ENCODE assay signal across 38 cellular contexts in genomic region chr7:123936388-123936787, GRCh38. TPM values are rescaled to one million over a fixed set of nuclear protein-coding genes. Genes with fewer than 3 reads are reported as not detected.
"Had no signal": no experiment of that assay in that cellular context is flagged by ENCODE, and none has a peak within 500 bp of the region (broad histone marks: within the 10 kb centered on the region; RNA-seq: fewer than 3 reads in every experiment).

No MANE protein-coding gene starts in this region.

- H3K27me3 Mint-ChIP-seq: activated CD4-positive, alpha-beta memory T cell treated with anti-CD3 and anti-CD28 coated beads for 36 hours; activated naive CD4-positive, alpha-beta T cell treated with anti-CD3 and anti-CD28 coated beads, Interleukin-2, amount 10 ng/mL, durations not matched to agents 7 days and 5 days; activated naive CD8-positive, alpha-beta T cell treated with anti-CD3 and anti-CD28 coated beads, Interleukin-2, amount 10 ng/mL, durations not matched to agents 7 days and 5 days had no signal

- ATAC-seq: activated CD8-positive, alpha-beta T cell treated with anti-CD3 and anti-CD28 coated beads for 36 hours; activated naive CD8-positive, alpha-beta T cell treated with anti-CD3 and anti-CD28 coated beads, Interleukin-2, amount 50 U/mL, for 24 hours had no signal

- H3K4me3 ChIP-seq: ascending aorta, cardiac muscle cell had no signal

- H3K36me3 Mint-ChIP-seq: activated CD4-positive, alpha-beta memory T cell treated with anti-CD3 and anti-CD28 coated beads for 36 hours; activated naive CD4-positive, alpha-beta T cell treated with anti-CD3 and anti-CD28 coated beads, Interleukin-2, amount 10 ng/mL, durations not matched to agents 7 days and 5 days; activated naive CD4-positive, alpha-beta T cell treated with anti-CD3 and anti-CD28 coated beads, Interleukin-2, amount 50 U/mL, for 24 hours; activated naive CD8-positive, alpha-beta T cell; activated naive CD8-positive, alpha-beta T cell treated with anti-CD3 and anti-CD28 coated beads, Interleukin-2, amount 10 ng/mL, durations not matched to agents 7 days and 5 days; brain had no signal

- H3K4me1 Mint-ChIP-seq: activated B cell treated with CpG ODN at 0.5 μM for 24 hours; activated CD4-positive, alpha-beta T cell treated with anti-CD3 and anti-CD28 coated beads, Interleukin-2, amount 10 ng/mL, durations not matched to agents 24 days and 14 days; activated naive CD4-positive, alpha-beta T cell treated with anti-CD3 and anti-CD28 coated beads, Interleukin-2, amount 10 ng/mL, durations not matched to agents 7 days and 5 days; activated naive CD4-positive, alpha-beta T cell treated with anti-CD3 and anti-CD28 coated beads, Interleukin-2, amount 50 U/mL, for 24 hours; activated naive CD8-positive, alpha-beta T cell treated with anti-CD3 and anti-CD28 coated beads, Interleukin-2, amount 10 ng/mL, durations not matched to agents 7 days and 5 days; activated naive CD8-positive, alpha-beta T cell treated with anti-CD3 and anti-CD28 coated beads, Interleukin-2, amount 50 U/mL, for 24 hours; brain; central memory CD8-positive, alpha-beta T cell had no signal

- H3K4me3 Mint-ChIP-seq: activated B cell treated with CpG ODN at 0.5 μM for 24 hours; activated CD4-positive, alpha-beta memory T cell treated with anti-CD3 and anti-CD28 coated beads for 36 hours; activated CD4-positive, alpha-beta T cell treated with anti-CD3 and anti-CD28 coated beads, Interleukin-2, amount 10 ng/mL, durations not matched to agents 24 days and 14 days; activated CD8-positive, alpha-beta T cell treated with anti-CD3 and anti-CD28 coated beads for 36 hours; activated naive CD4-positive, alpha-beta T cell treated with anti-CD3 and anti-CD28 coated beads, Interleukin-2, amount 10 ng/mL, durations not matched to agents 7 days and 5 days; activated naive CD4-positive, alpha-beta T cell treated with anti-CD3 and anti-CD28 coated beads, Interleukin-2, amount 50 U/mL, for 24 hours; activated naive CD8-positive, alpha-beta T cell; activated naive CD8-positive, alpha-beta T cell treated with anti-CD3 and anti-CD28 coated beads, Interleukin-2, amount 10 ng/mL, durations not matched to agents 7 days and 5 days; activated naive CD8-positive, alpha-beta T cell treated with anti-CD3 and anti-CD28 coated beads, Interleukin-2, amount 50 U/mL, for 24 hours; brain; central memory CD8-positive, alpha-beta T cell; T-helper 1 cell treated with Interleukin-12 subunit alpha and Interleukin-12 subunit beta and Interleukin-4 antibody, amounts not matched to agents 30 μg/mL and 1 μg/mL, for 36 hours; T-helper 2 cell treated with Interferon-gamma antibody and Interleukin-4, amounts not matched to agents 5 μg/mL and 100 μg/mL, for 36 hours had no signal

- H3K9me3 Mint-ChIP-seq: activated CD4-positive, alpha-beta T cell treated with anti-CD3 and anti-CD28 coated beads, Interleukin-2, amount 10 ng/mL, durations not matched to agents 24 days and 14 days; activated naive CD4-positive, alpha-beta T cell treated with anti-CD3 and anti-CD28 coated beads, Interleukin-2, amount 10 ng/mL, durations not matched to agents 7 days and 5 days; activated T-helper 2 cell treated with anti-CD3 and anti-CD28 coated beads, Interferon-gamma antibody, Interleukin-2, Interleukin-4, amounts not matched to agents 10 μg/mL and 5 μg/mL and 100 μg/mL, durations not matched to agents 14 hours and 24 hours and 36 hours; T-helper 1 cell treated with Interleukin-12 subunit alpha and Interleukin-12 subunit beta and Interleukin-4 antibody, amounts not matched to agents 30 μg/mL and 1 μg/mL, for 36 hours; T-helper 2 cell treated with Interferon-gamma antibody and Interleukin-4, amounts not matched to agents 5 μg/mL and 100 μg/mL, for 36 hours had no signal

- DNase-seq: activated B cell treated with CpG ODN at 0.5 μM for 24 hours; activated CD4-positive, alpha-beta memory T cell treated with anti-CD3 and anti-CD28 coated beads for 36 hours; activated CD4-positive, alpha-beta T cell treated with anti-CD3 and anti-CD28 coated beads for 4 hours; activated CD4-positive, alpha-beta T cell treated with anti-CD3 and anti-CD28 coated beads, Interleukin-2, amount 10 ng/mL, durations not matched to agents 24 days and 14 days; activated CD4-positive, alpha-beta T cell treated with anti-CD3 and anti-CD28 coated beads, Interleukin-2, amount 50 U/mL, for 1 hour; activated CD4-positive, alpha-beta T cell treated with anti-CD3 and anti-CD28 coated beads, Interleukin-2, amount 50 U/mL, for 4 hours; activated CD4-positive, CD25-positive, alpha-beta regulatory T cell treated with anti-CD3 and anti-CD28 coated beads, Interleukin-2, amount 50 U/mL, for 72 hours; activated CD8-positive, alpha-beta memory T cell treated with anti-CD3 and anti-CD28 coated beads, Interleukin-2, amount 50 U/mL, for 4 hours; activated CD8-positive, alpha-beta T cell treated with anti-CD3 and anti-CD28 coated beads for 36 hours; activated effector memory CD4-positive, alpha-beta T cell treated with Interleukin-2 at 50 U/mL for 16 hours; activated gamma-delta T cell; activated naive CD4-positive, alpha-beta T cell treated with anti-CD3 and anti-CD28 coated beads, Interleukin-2, amount 10 ng/mL, durations not matched to agents 7 days and 5 days; activated naive CD4-positive, alpha-beta T cell treated with Interleukin-2 at 50 U/mL for 16 hours; activated naive CD8-positive, alpha-beta T cell treated with anti-CD3 and anti-CD28 coated beads, Interleukin-2, amount 10 ng/mL, durations not matched to agents 7 days and 5 days; activated naive CD8-positive, alpha-beta T cell treated with anti-CD3 and anti-CD28 coated beads, Interleukin-2, amount 50 U/mL, for 24 hours; activated T-cell treated with anti-CD3 and anti-CD28 coated beads for 4 hours; activated T-cell treated with anti-CD3 and anti-CD28 coated beads, Interleukin-2, amount 50 U/mL, for 1 hour; activated T-cell treated with anti-CD3 and anti-CD28 coated beads, Interleukin-2, amount 50 U/mL, for 48 hours; amygdala; anterior cingulate cortex; caudate nucleus; SW 1271; T-helper 1 cell; T-helper 2 cell; T-helper 9 cell had no signal

- H3K4me1 ChIP-seq: ascending aorta had no signal

- H3K36me3 ChIP-seq: ascending aorta, cardiac muscle cell had no signal

- H3K27me3 ChIP-seq: ascending aorta, cardiac muscle cell had no signal

- H3K27ac ChIP-seq: ascending aorta, cardiac muscle cell, VCaP had no signal

RNA-seq across cellular contexts. Expression of gene SPAM1, which starts 11.3 kb away (rescaled TPM):
- total RNA-seq: activated B cell treated with CpG ODN at 0.5 μM for 24 hours; activated CD4-positive, alpha-beta memory T cell treated with anti-CD3 and anti-CD28 coated beads for 36 hours; activated CD4-positive, alpha-beta T cell treated with anti-CD3 and anti-CD28 coated beads, Interleukin-2, amount 10 ng/mL, durations not matched to agents 24 days and 14 days; activated CD8-positive, alpha-beta memory T cell treated with anti-CD3 and anti-CD28 coated beads for 36 hours; activated CD8-positive, alpha-beta T cell treated with anti-CD3 and anti-CD28 coated beads for 36 hours; activated naive CD8-positive, alpha-beta T cell treated with anti-CD3 and anti-CD28 coated beads, Interleukin-2, amount 10 ng/mL, durations not matched to agents 7 days and 5 days; activated T-helper 2 cell treated with anti-CD3 and anti-CD28 coated beads, Interferon-gamma antibody, Interleukin-2, Interleukin-4, amounts not matched to agents 10 μg/mL and 5 μg/mL and 100 μg/mL, durations not matched to agents 14 hours and 24 hours and 36 hours; ascending aorta; bronchial epithelial cell; cardiac muscle cell had no signal
- polyA plus RNA-seq: adipose tissue, cardiac muscle cell had no signal
